22 cellular contexts compared by ENCODE assay signal in genomic region chr12:27695556-27696292, GRCh38. TPM values are rescaled to one million over a fixed set of nuclear protein-coding genes. Genes with fewer than 3 reads are reported as not detected.
"Had no signal": no experiment of that assay in that cellular context is flagged by ENCODE, and none has a peak within 500 bp of the region (broad histone marks: within the 10 kb centered on the region; RNA-seq: fewer than 3 reads in every experiment).

No MANE protein-coding gene starts in this region.

- H3K27ac ChIP-seq: heart left ventricle, left ventricle myocardium inferior, ovary, sigmoid colon, suprapubic skin, tibial artery, VCaP had no signal

- H3K9me3 ChIP-seq: heart left ventricle, left ventricle myocardium inferior, ovary, prostate gland, sigmoid colon, suprapubic skin, tibial artery had no signal

- H3K4me3 ChIP-seq: heart left ventricle, left ventricle myocardium inferior, ovary, prostate gland, sigmoid colon, suprapubic skin, tibial artery had no signal

- H3K36me3 ChIP-seq: ovary, prostate gland had no signal

- ATAC-seq: activated CD4-positive, CD25-positive, alpha-beta regulatory T cell treated with anti-CD3 and anti-CD28 coated beads, Interleukin-2, amount 50 U/mL, for 24 hours; activated naive CD8-positive, alpha-beta T cell treated with anti-CD3 and anti-CD28 coated beads, Interleukin-2, amount 50 U/mL, for 24 hours; esophagus mucosa; stimulated activated effector memory CD8-positive, alpha-beta T cell treated with anti-CD3 and anti-CD28 coated beads, Interleukin-12 subunit alpha, Interleukin-12 subunit beta, amount 100 ng/mL, for 72 hours had no signal

- H3K27me3 ChIP-seq: heart left ventricle, ovary, sigmoid colon, suprapubic skin, tibial artery had no signal

- DNase-seq: activated CD4-positive, alpha-beta memory T cell treated with anti-CD3 and anti-CD28 coated beads, Interleukin-2, amount 10 ng/mL, durations not matched to agents 7 days and 5 days; activated CD4-positive, alpha-beta T cell treated with anti-CD3 and anti-CD28 coated beads, Interleukin-2, amount 10 ng/mL, durations not matched to agents 24 days and 14 days; activated naive CD8-positive, alpha-beta T cell treated with anti-CD3 and anti-CD28 coated beads, Interleukin-2, amount 50 U/mL, for 24 hours; activated T-cell treated with anti-CD3 and anti-CD28 coated beads, Interleukin-2, amount 50 U/mL, for 48 hours; amygdala; caudate nucleus; foreskin fibroblast; heart left ventricle; left ventricle myocardium inferior; naive B cell; ovary; retina; sigmoid colon; stimulated activated CD4-positive, alpha-beta T cell treated with anti-CD3 and anti-CD28 coated beads, Interleukin-4, amount 100 ng/mL, for 24 hours; T-helper 1 cell; tibial artery had no signal

- H3K4me1 ChIP-seq: heart left ventricle, left ventricle myocardium inferior, prostate gland, suprapubic skin, tibial artery had no signal

RNA-seq across cellular contexts. Expression of gene REP15, which starts 0.5 kb away (rescaled TPM):
- total RNA-seq: activated CD4-positive, alpha-beta memory T cell treated with anti-CD3 and anti-CD28 coated beads, Interleukin-2, amount 10 ng/mL, durations not matched to agents 7 days and 5 days had no signal
